Comparison of ENCODE assay signal across 8 cellular contexts in genomic region chr2:219500135-219500534, GRCh38. TPM values are rescaled to one million over a fixed set of nuclear protein-coding genes. Genes with fewer than 3 reads are reported as not detected.
DNase-seq lines count a peak whose midpoint lies in the region; ATAC-seq lines count a peak whose summit lies in the region.

No MANE protein-coding gene starts in this region.

- CTCF ChIA-PET in CD8-positive, alpha-beta memory T cell (lab: Charles Lee) = interaction anchor here (1.1 to 3.0 kb wide), 3 partner anchors 10 to 30 kb away, joined by 3 to 13 read pairs (median 10); partner anchors contain the start of gene ASIC4

- no peak for ATAC-seq in memory B cell (ENCODE audit: low read depth)
- no peak for ATAC-seq in GM21528 (IDR thresholded peaks at IDR 0.05; ENCODE audit: low FRiP score, unreplicated experiment)
- no peak for ATAC-seq in HG03354 (IDR thresholded peaks at IDR 0.05; ENCODE audit: poor library complexity, severe bottlenecking, unreplicated experiment)

- DNase-seq in CD8-positive, alpha-beta memory T cell = no peak
- DNase-seq in HCEC 1CT = peak; percentile 15
- DNase-seq in activated T-helper 1 cell treated with anti-CD3 and anti-CD28 coated beads, Interleukin-12 subunit alpha, Interleukin-12 subunit beta, Interleukin-2, Interleukin-4 antibody, amounts not matched to agents 30 ng/mL and 10 ng/mL and 1 ng/mL, durations not matched to agents 14 hours and 24 hours and 36 hours (ENCODE audit: low spot score) = no peak
- no peak for DNase-seq in memory B cell (ENCODE audit: low spot score in 2 of 2)
- no peak for DNase-seq in NCI-H2029 treated with DMSO at 0.1 percent for 48 hours (lab: John Stamatoyannopoulos, UW)
- DNase-seq in COR-L47 (lab: John Stamatoyannopoulos, UW) = no peak

- H3K36me3 ChIP-seq in CD8-positive, alpha-beta memory T cell (ENCODE audit: insufficient read depth, low read length) = peaks cover 13% of the 10 kb centered on the region

- POLR2A ChIA-PET in CD8-positive, alpha-beta memory T cell (lab: Charles Lee) = interaction anchor here (1.3 kb wide), 1 partner anchor 113 kb away, joined by 3 read pairs; the partner anchor contains the start of gene DNPEP

- H3K27ac ChIP-seq in CD8-positive, alpha-beta memory T cell (ENCODE audit: low read depth, low read length) = peak overlapping the region; percentile 70

- no peaks in the 10 kb centered on the region for H3K9me3 Mint-ChIP-seq in CD8-positive, alpha-beta memory T cell
- H3K9me3 Mint-ChIP-seq in activated T-helper 1 cell treated with anti-CD3 and anti-CD28 coated beads, Interleukin-12 subunit alpha, Interleukin-12 subunit beta, Interleukin-2, Interleukin-4 antibody, amounts not matched to agents 30 ng/mL and 10 ng/mL and 1 ng/mL, durations not matched to agents 14 hours and 24 hours and 36 hours = no peaks in the 10 kb centered on the region
- no peaks in the 10 kb centered on the region for H3K9me3 Mint-ChIP-seq in memory B cell

- H3K36me3 Mint-ChIP-seq in CD8-positive, alpha-beta memory T cell = peaks cover 8 to 30% (median 15%) of the 10 kb centered on the region in 3 donors
- peaks cover 13% of the 10 kb centered on the region for H3K36me3 Mint-ChIP-seq in activated T-helper 1 cell treated with anti-CD3 and anti-CD28 coated beads, Interleukin-12 subunit alpha, Interleukin-12 subunit beta, Interleukin-2, Interleukin-4 antibody, amounts not matched to agents 30 ng/mL and 10 ng/mL and 1 ng/mL, durations not matched to agents 14 hours and 24 hours and 36 hours (ENCODE audit: low read depth)
- H3K36me3 Mint-ChIP-seq in memory B cell = peaks cover 18% of the 10 kb centered on the region

- H3K27me3 ChIP-seq in CD8-positive, alpha-beta memory T cell (ENCODE audit: insufficient read depth, low read length, poor library complexity, severe bottlenecking) = peaks cover 22% of the 10 kb centered on the region

- H3K4me3 Mint-ChIP-seq in CD8-positive, alpha-beta memory T cell = peak overlapping the region; percentile 85 to 99 (median 96)
- H3K4me3 Mint-ChIP-seq in activated T-helper 1 cell treated with anti-CD3 and anti-CD28 coated beads, Interleukin-12 subunit alpha, Interleukin-12 subunit beta, Interleukin-2, Interleukin-4 antibody, amounts not matched to agents 30 ng/mL and 10 ng/mL and 1 ng/mL, durations not matched to agents 14 hours and 24 hours and 36 hours = peak overlapping the region; percentile 93
- peak overlapping the region; percentile 94 for H3K4me3 Mint-ChIP-seq in memory B cell

- no peaks in the 10 kb centered on the region for H3K9me3 ChIP-seq in CD8-positive, alpha-beta memory T cell (ENCODE audit: low read length)

- H3K4me1 ChIP-seq in CD8-positive, alpha-beta memory T cell (ENCODE audit: insufficient read depth, low read length) = peaks cover 26% of the 10 kb centered on the region

- peaks cover 28 to 44% (median 32%) of the 10 kb centered on the region in 3 donors for H3K4me1 Mint-ChIP-seq in CD8-positive, alpha-beta memory T cell
- peaks cover 36% of the 10 kb centered on the region for H3K4me1 Mint-ChIP-seq in activated T-helper 1 cell treated with anti-CD3 and anti-CD28 coated beads, Interleukin-12 subunit alpha, Interleukin-12 subunit beta, Interleukin-2, Interleukin-4 antibody, amounts not matched to agents 30 ng/mL and 10 ng/mL and 1 ng/mL, durations not matched to agents 14 hours and 24 hours and 36 hours (ENCODE audit: low read depth)
- H3K4me1 Mint-ChIP-seq in memory B cell = peaks cover 23% of the 10 kb centered on the region

- H3K27me3 Mint-ChIP-seq in CD8-positive, alpha-beta memory T cell = peaks cover 18 to 25% of the 10 kb centered on the region in 2 donors
- H3K27me3 Mint-ChIP-seq in activated T-helper 1 cell treated with anti-CD3 and anti-CD28 coated beads, Interleukin-12 subunit alpha, Interleukin-12 subunit beta, Interleukin-2, Interleukin-4 antibody, amounts not matched to agents 30 ng/mL and 10 ng/mL and 1 ng/mL, durations not matched to agents 14 hours and 24 hours and 36 hours (ENCODE audit: insufficient read depth) = peaks cover 22% of the 10 kb centered on the region
- H3K27me3 Mint-ChIP-seq in memory B cell = peaks cover 4% of the 10 kb centered on the region

- intact Hi-C loops in activated T-helper 1 cell treated with anti-CD3 and anti-CD28 coated beads, Interleukin-12 subunit alpha, Interleukin-12 subunit beta, Interleukin-2, Interleukin-4 antibody, amounts not matched to agents 30 ng/mL and 10 ng/mL and 1 ng/mL, durations not matched to agents 14 hours and 24 hours and 36 hours (cut with micrococcal nuclease) = no loop called here

- peak overlapping the region in 2 of 8 donors; percentile 40 to 91 for H3K27ac Mint-ChIP-seq in CD8-positive, alpha-beta memory T cell
- no peak overlapping the region for H3K27ac Mint-ChIP-seq in activated T-helper 1 cell treated with anti-CD3 and anti-CD28 coated beads, Interleukin-12 subunit alpha, Interleukin-12 subunit beta, Interleukin-2, Interleukin-4 antibody, amounts not matched to agents 30 ng/mL and 10 ng/mL and 1 ng/mL, durations not matched to agents 14 hours and 24 hours and 36 hours
- no peak overlapping the region for H3K27ac Mint-ChIP-seq in memory B cell

- H3K4me3 ChIP-seq in CD8-positive, alpha-beta memory T cell (ENCODE audit: low read length) = no peak overlapping the region

RNA-seq across cellular contexts. Expression of gene GMPPA, which starts 1.4 kb away (rescaled TPM):
- 10 to 100 TPM; 36.9 to 37.1 TPM for total RNA-seq in CD8-positive, alpha-beta memory T cell
- 32.5 TPM for polyA plus RNA-seq in CD8-positive, alpha-beta memory T cell
- total RNA-seq in activated T-helper 1 cell treated with anti-CD3 and anti-CD28 coated beads, Interleukin-12 subunit alpha, Interleukin-12 subunit beta, Interleukin-2, Interleukin-4 antibody, amounts not matched to agents 30 ng/mL and 10 ng/mL and 1 ng/mL, durations not matched to agents 14 hours and 24 hours and 36 hours = 41.3 and 50.3 TPM in 2 replicates

RNA-seq across cellular contexts. Expression of gene ASIC4, which starts 14.1 kb away (rescaled TPM):
- total RNA-seq in CD8-positive, alpha-beta memory T cell = not detected
- polyA plus RNA-seq in CD8-positive, alpha-beta memory T cell = not detected
- total RNA-seq in activated T-helper 1 cell treated with anti-CD3 and anti-CD28 coated beads, Interleukin-12 subunit alpha, Interleukin-12 subunit beta, Interleukin-2, Interleukin-4 antibody, amounts not matched to agents 30 ng/mL and 10 ng/mL and 1 ng/mL, durations not matched to agents 14 hours and 24 hours and 36 hours = 0.08 TPM in 1 of 2 replicates, not detected in the other

RNA-seq across cellular contexts. Expression of gene CHPF, which starts 43.5 kb away (rescaled TPM):
- total RNA-seq in CD8-positive, alpha-beta memory T cell = 10 to 100 TPM; 32.9 to 36.5 TPM
- 8.7 TPM for polyA plus RNA-seq in CD8-positive, alpha-beta memory T cell
- total RNA-seq in activated T-helper 1 cell treated with anti-CD3 and anti-CD28 coated beads, Interleukin-12 subunit alpha, Interleukin-12 subunit beta, Interleukin-2, Interleukin-4 antibody, amounts not matched to agents 30 ng/mL and 10 ng/mL and 1 ng/mL, durations not matched to agents 14 hours and 24 hours and 36 hours = 41.3 and 43.4 TPM in 2 replicates

RNA-seq across cellular contexts. Expression of gene TMEM198, which starts 43.7 kb away (rescaled TPM):
- 1 to 10 TPM; 5.2 to 6.0 TPM for total RNA-seq in CD8-positive, alpha-beta memory T cell
- not detected for polyA plus RNA-seq in CD8-positive, alpha-beta memory T cell
- 2.9 and 3.3 TPM in 2 replicates for total RNA-seq in activated T-helper 1 cell treated with anti-CD3 and anti-CD28 coated beads, Interleukin-12 subunit alpha, Interleukin-12 subunit beta, Interleukin-2, Interleukin-4 antibody, amounts not matched to agents 30 ng/mL and 10 ng/mL and 1 ng/mL, durations not matched to agents 14 hours and 24 hours and 36 hours
